8 cellular contexts compared by ENCODE assay signal in genomic region chr5:35853652-35854051, GRCh38. TPM values are rescaled to one million over a fixed set of nuclear protein-coding genes. Genes with fewer than 3 reads are reported as not detected.
DNase-seq lines count a peak whose midpoint lies in the region; ATAC-seq and TF ChIP-seq lines count a peak whose summit lies in the region.

No MANE protein-coding gene starts in this region.

- no peak overlapping the region for H2AFZ ChIP-seq in IMR-90 (replicated peaks; ENCODE audit: low read length, poor library complexity)

- no peak for ATAC-seq in IMR-90 (ENCODE audit: low read depth)
- peak; percentile 31 for ATAC-seq in activated CD4-positive, alpha-beta T cell treated with anti-CD3 and anti-CD28 coated beads for 36 hours
- ATAC-seq in central memory CD8-positive, alpha-beta T cell (replicated peaks; ENCODE audit: extremely low read depth, poor library complexity, severe bottlenecking), result peak; percentile 71
- no peak for ATAC-seq in GM18505 (IDR thresholded peaks at IDR 0.05; ENCODE audit: unreplicated experiment)

- H3K36me3 Mint-ChIP-seq in activated CD4-positive, alpha-beta T cell treated with anti-CD3 and anti-CD28 coated beads for 36 hours (ENCODE audit: low read depth), result peaks cover 62% of the 10 kb centered on the region
- peaks cover 46% of the 10 kb centered on the region for H3K36me3 Mint-ChIP-seq in central memory CD8-positive, alpha-beta T cell (ENCODE audit: insufficient read depth)

- H3K9me3 ChIP-seq in IMR-90 (ENCODE audit: control insufficient read depth, insufficient read depth, low read length), result no peaks in the 10 kb centered on the region

- TF ChIP-seq CTCF in IMR-90 (conservative IDR thresholded peaks at IDR 0.05; ENCODE audit: low read depth, low read length), result no peak

- DNase-seq in IMR-90, result no peak
- peak; percentile 81 for DNase-seq in activated CD4-positive, alpha-beta T cell treated with anti-CD3 and anti-CD28 coated beads for 36 hours
- DNase-seq in central memory CD8-positive, alpha-beta T cell (ENCODE audit: low spot score in 2 of 2), result peak; percentile 44 to 75
- DNase-seq in stimulated activated CD4-positive, alpha-beta T cell treated with anti-CD3 and anti-CD28 coated beads, TNF-alpha, amount 100 ng/mL, for 48 hours (ENCODE audit: low read depth in 3 of 3), result peak in 2 of 3 donors; percentile 55 to 66
- DNase-seq in UCSD-AML1 (lab: John Stamatoyannopoulos, UW; ENCODE audit: unreplicated experiment), result no peak
- DNase-seq in amygdala (lab: John Stamatoyannopoulos, UW), result no peak
- DNase-seq in retina, result no peak

- H3K23ac ChIP-seq in IMR-90 (ENCODE audit: low read depth, low read length), result no peak overlapping the region

- no peak overlapping the region for H3K27ac ChIP-seq in IMR-90 (ENCODE audit: insufficient read depth, low read length)

- intact Hi-C loops in IMR-90 (cut with micrococcal nuclease), result no loop called here
- intact Hi-C loops in activated CD4-positive, alpha-beta T cell treated with anti-CD3 and anti-CD28 coated beads for 36 hours (cut with DNase I, micrococcal nuclease), result loop anchor here (2.0 to 5.0 kb wide), 4 partner anchors 117 to 795 kb away; no protein-coding TSS in a partner anchor

- no TSS peak for BruUV-seq in IMR-90 (replicated peaks; lab: Mats Ljungman, UMichigan)

- no peak overlapping the region for H2BK15ac ChIP-seq in IMR-90 (ENCODE audit: low read depth, low read length)

- H2BK20ac ChIP-seq in IMR-90 (ENCODE audit: low read depth, low read length), result no peak overlapping the region

- H4K20me1 ChIP-seq in IMR-90 (ENCODE audit: insufficient read depth, low read length), result no peaks in the 10 kb centered on the region

- H3K4me2 ChIP-seq in IMR-90 (ENCODE audit: low read depth, low read length), result no peak overlapping the region

- H3K4ac ChIP-seq in IMR-90 (ENCODE audit: low read depth, low read length), result no peak overlapping the region

- WGBS in IMR-90 (ENCODE audit: extremely low coverage in 2 of 2, insufficient read length in 1 of 2), 2 experiments, result 90% methylated on average over 2 of the region's 3 CpGs; no CpG with 5 or more reads in 1 of the 2 experiments

- H3K27me3 Mint-ChIP-seq in activated CD4-positive, alpha-beta T cell treated with anti-CD3 and anti-CD28 coated beads for 36 hours, result no peaks in the 10 kb centered on the region
- no peaks in the 10 kb centered on the region for H3K27me3 Mint-ChIP-seq in central memory CD8-positive, alpha-beta T cell

- POLR2A ChIA-PET in IMR-90 (lab: Charles Lee; ENCODE audit: unreplicated experiment), result interaction anchor here (0.5 kb wide), 1 partner anchor 1024 kb away, joined by 3 read pairs; no protein-coding TSS in a partner anchor
- POLR2A ChIA-PET in activated CD4-positive, alpha-beta T cell treated with anti-CD3 and anti-CD28 coated beads for 36 hours (lab: Charles Lee), result interaction anchor here (0.6 to 7.5 kb wide), 18 partner anchors 10 to 134 kb away, joined by 3 to 64 read pairs (median 6); no protein-coding TSS in a partner anchor

- H2AK9ac ChIP-seq in IMR-90 (replicated peaks; ENCODE audit: low read depth, low read length, poor library complexity), result no peak overlapping the region

- peak overlapping the region; percentile 6; the same call in 1 of the 2 replicates for H4K91ac ChIP-seq in IMR-90 (ENCODE audit: insufficient read depth, low read depth, low read length)

- dilution Hi-C loops in IMR-90 (cut with HindIII; ENCODE audit: low sequenced_read_pairs, unreplicated experiment), result no loop called here

- peak overlapping the region; percentile 89 for H3K4me3 Mint-ChIP-seq in activated CD4-positive, alpha-beta T cell treated with anti-CD3 and anti-CD28 coated beads for 36 hours
- H3K4me3 Mint-ChIP-seq in central memory CD8-positive, alpha-beta T cell, result peak overlapping the region; percentile 77

- CTCF ChIA-PET in IMR-90 (lab: Yijun Ruan, JAX), result interaction anchor here (0.6 kb wide), 1 partner anchor 199 kb away, joined by 4 read pairs; no protein-coding TSS in a partner anchor
- CTCF ChIA-PET in activated CD4-positive, alpha-beta T cell treated with anti-CD3 and anti-CD28 coated beads for 36 hours (lab: Charles Lee), result interaction anchor here (0.6 to 5.3 kb wide), 11 partner anchors 29 to 362 kb away, joined by 3 to 24 read pairs (median 6); no protein-coding TSS in a partner anchor

- no peaks in the 10 kb centered on the region for H3K36me3 ChIP-seq in IMR-90 (ENCODE audit: control insufficient read depth, insufficient read depth, low read length)

- no peak overlapping the region for H3K18ac ChIP-seq in IMR-90 (ENCODE audit: low read depth, low read length)

- H3K4me1 Mint-ChIP-seq in activated CD4-positive, alpha-beta T cell treated with anti-CD3 and anti-CD28 coated beads for 36 hours, result peaks cover 68% of the 10 kb centered on the region
- H3K4me1 Mint-ChIP-seq in central memory CD8-positive, alpha-beta T cell, result peaks cover 46% of the 10 kb centered on the region

- no peak overlapping the region for H3K9ac ChIP-seq in IMR-90 (ENCODE audit: low read depth, low read length)

- no peak overlapping the region for H4K8ac ChIP-seq in IMR-90 (ENCODE audit: low read depth in 2 of 2, low read length in 2 of 2)

- TF ChIP-seq POLR2A in IMR-90 (IDR thresholded peaks at IDR 0.05; ENCODE audit: low read depth, low read length) (no peak), GM18505 (IDR thresholded peaks at IDR 0.05; ENCODE audit: borderline replicate concordance, extremely low read depth, insufficient read depth, insufficient read length) (no peak)

- H3K27ac Mint-ChIP-seq in activated CD4-positive, alpha-beta T cell treated with anti-CD3 and anti-CD28 coated beads for 36 hours, result peak overlapping the region; percentile 99
- peak overlapping the region; percentile 99 for H3K27ac Mint-ChIP-seq in central memory CD8-positive, alpha-beta T cell (ENCODE audit: low read depth)

- no peaks in the 10 kb centered on the region for H3K9me3 Mint-ChIP-seq in activated CD4-positive, alpha-beta T cell treated with anti-CD3 and anti-CD28 coated beads for 36 hours (ENCODE audit: low read depth)
- H3K9me3 Mint-ChIP-seq in central memory CD8-positive, alpha-beta T cell, result no peaks in the 10 kb centered on the region

- H3K9me1 ChIP-seq in IMR-90 (ENCODE audit: insufficient read depth, low read length), result no peaks in the 10 kb centered on the region

- H3K4me1 ChIP-seq in IMR-90 (ENCODE audit: control insufficient read depth, insufficient read depth, low read length), result peaks cover 2% of the 10 kb centered on the region; the same call in 1 of the 2 replicates

- H2BK120ac ChIP-seq in IMR-90 (ENCODE audit: low read depth, low read length), result peak overlapping the region; percentile 25; the same call in 1 of the 2 replicates

- no peak overlapping the region for H2BK5ac ChIP-seq in IMR-90 (ENCODE audit: low read depth, low read length, poor library complexity, severe bottlenecking)

- H3K56ac ChIP-seq in IMR-90 (ENCODE audit: extremely low read depth, insufficient read depth, low read length), result no peak overlapping the region

- in situ Hi-C loops in IMR-90 (cut with MboI; ENCODE audit: low sequenced_read_pairs), result no loop called here

- H3K27me3 ChIP-seq in IMR-90 (ENCODE audit: control insufficient read depth, insufficient read depth, low read length), result no peaks in the 10 kb centered on the region

- TF ChIP-seq RAD21 in IMR-90 (IDR thresholded peaks at IDR 0.05; ENCODE audit: low read length), result no peak

- H3K79me1 ChIP-seq in IMR-90 (ENCODE audit: low read depth in 1 of 2, low read length in 2 of 2), result peaks cover 0 to under 1% of the 10 kb centered on the region in 2 experiments; a peak in 2 of 4 replicates

- H4K5ac ChIP-seq in IMR-90 (ENCODE audit: low read depth, low read length), result no peak overlapping the region

- H3K4me3 ChIP-seq in IMR-90 (ENCODE audit: insufficient read depth, low read depth, low read length), result no peak overlapping the region

- no peak overlapping the region for H3K14ac ChIP-seq in IMR-90 (replicated peaks; ENCODE audit: low read depth, low read length)

- peak overlapping the region; percentile 13; the same call in 1 of the 2 replicates for H2AK5ac ChIP-seq in IMR-90 (ENCODE audit: low read depth, low read length)

TF ChIP-seq in IMR-90, 13 proteins besides CTCF, POLR2A, EP300 and RAD21:
- TF ChIP-seq ELK1 (IDR thresholded peaks at IDR 0.05; ENCODE audit: borderline replicate concordance, low read depth, low read length), result no peak
- TF ChIP-seq RCOR1 (IDR thresholded peaks at IDR 0.05; ENCODE audit: insufficient replicate concordance, low read length), result no peak
- no peak for TF ChIP-seq BHLHE40 (IDR thresholded peaks at IDR 0.05; ENCODE audit: low read depth, low read length)
- TF ChIP-seq CHD1 (IDR thresholded peaks at IDR 0.05; ENCODE audit: low read depth, low read length), result no peak
- TF ChIP-seq USF2 (IDR thresholded peaks at IDR 0.05; ENCODE audit: low read depth, low read length), result no peak
- no peak for TF ChIP-seq CEBPB (IDR thresholded peaks at IDR 0.05; ENCODE audit: low read depth, low read length)
- no peak for TF ChIP-seq SMC3 (IDR thresholded peaks at IDR 0.05; ENCODE audit: low read depth, low read length)
- TF ChIP-seq MAZ (IDR thresholded peaks at IDR 0.05; ENCODE audit: borderline replicate concordance, low read depth, low read length), result no peak

RNA-seq across cellular contexts. Expression of gene IL7R, which starts 3.0 kb away (rescaled TPM):
- total RNA-seq in IMR-90 (2012; rRNA removed), result 56.9 and 71.7 TPM in 2 replicates
- polyA plus RNA-seq in IMR-90 (2012; rRNA removed), result 39.0 and 40.7 TPM in 2 replicates
- 12.9 and 32.4 TPM in 2 replicates for polyA plus RNA-seq in IMR-90 (2012; cell fraction: cytosol; rRNA removed)
- 7.9 and 30.3 TPM in 2 replicates for polyA plus RNA-seq in IMR-90 (2012; cell fraction: nucleus; rRNA removed; ENCODE audit: low replicate concordance)
- total RNA-seq in activated CD4-positive, alpha-beta T cell treated with anti-CD3 and anti-CD28 coated beads for 36 hours, result 100 to 1,000 TPM; 236 to 246 TPM

Comparison
In these comparisons a context has a peak if more than half of its experiments do, and no peak if none do; other contexts are left out.
1. ATAC-seq: peak in activated CD4-positive, alpha-beta T cell treated with anti-CD3 and anti-CD28 coated beads for 36 hours (single experiment) and central memory CD8-positive, alpha-beta T cell (single experiment); none in IMR-90 (single experiment) and GM18505 (single experiment).
2. DNase-seq: peak in activated CD4-positive, alpha-beta T cell treated with anti-CD3 and anti-CD28 coated beads for 36 hours (single experiment), central memory CD8-positive, alpha-beta T cell (2 of 2) and stimulated activated CD4-positive, alpha-beta T cell treated with anti-CD3 and anti-CD28 coated beads, TNF-alpha, amount 100 ng/mL, for 48 hours (2 of 3); none in IMR-90 (single experiment), UCSD-AML1 (single experiment), amygdala (0 of 56) and retina (single experiment).